14 cellular contexts compared by ENCODE assay signal in genomic region chr6:15427360-15428070, GRCh38.
DNase-seq lines count a peak whose midpoint lies in the region; ATAC-seq, FAIRE-seq and TF ChIP-seq lines count a peak whose summit lies in the region.
"Had no signal": no experiment of that assay in that cellular context is flagged by ENCODE, and none has a peak within 500 bp of the region (broad histone marks: within the 10 kb centered on the region; RNA-seq: fewer than 3 reads in every experiment).

No MANE protein-coding gene starts in this region.

- peak; percentile 55 for ATAC-seq in activated naive CD8-positive, alpha-beta T cell treated with anti-CD3 and anti-CD28 coated beads, Interleukin-2, amount 10 ng/mL, durations not matched to agents 7 days and 5 days (ENCODE audit: low read depth)
- ATAC-seq in stimulated activated effector memory CD8-positive, alpha-beta T cell treated with anti-CD3 and anti-CD28 coated beads, Interleukin-12 subunit alpha, Interleukin-12 subunit beta, amount 100 ng/mL, for 72 hours: no peak

- TF ChIP-seq CTCF in endothelial cell of umbilical vein (IDR thresholded peaks at IDR 0.05; ENCODE audit: extremely low read depth in 1 of 2, insufficient read depth in 1 of 2, low read depth in 1 of 2, low read length in 2 of 2): no peak

- H4K20me1 ChIP-seq in endothelial cell of umbilical vein (replicated peaks; ENCODE audit: control insufficient read depth, extremely low read depth, insufficient read depth, low read length): no peaks in the 10 kb centered on the region

- H3K27ac ChIP-seq in endothelial cell of umbilical vein (ENCODE audit: insufficient read depth, low read depth, low read length): no peak overlapping the region
- H3K27ac ChIP-seq: SJSA1, skin epidermis had no signal

- no peak for FAIRE-seq in endothelial cell of umbilical vein (lab: Jason Lieb, UNC)

- intact Hi-C loops in endothelial cell of umbilical vein (cut with micrococcal nuclease): no loop called here

- DNase-seq in activated naive CD8-positive, alpha-beta T cell treated with anti-CD3 and anti-CD28 coated beads, Interleukin-2, amount 10 ng/mL, durations not matched to agents 7 days and 5 days: no peak
- no peak for DNase-seq in activated naive CD8-positive, alpha-beta T cell treated with anti-CD3 and anti-CD28 coated beads for 36 hours
- DNase-seq in NCI-H69 (lab: John Stamatoyannopoulos, UW) (peak; percentile 15), endothelial cell of umbilical vein (ENCODE audit: low read depth, low spot score) (peak; percentile 40), superior temporal gyrus (ENCODE audit: extremely low spot score) (peak; percentile 60), NCI-H345 (lab: John Stamatoyannopoulos, UW) (no peak)
- no peak for DNase-seq in stimulated activated CD4-positive, alpha-beta T cell treated with anti-CD3 and anti-CD28 coated beads, Interleukin-2, amount 100 ng/mL, for 48 hours
- no peak for DNase-seq in stimulated activated effector memory CD8-positive, alpha-beta T cell treated with anti-CD3 and anti-CD28 coated beads, Interleukin-12 subunit alpha, Interleukin-12 subunit beta, amount 100 ng/mL, for 72 hours (ENCODE audit: low spot score in 2 of 2)
- DNase-seq: activated T-cell treated with anti-CD3 and anti-CD28 coated beads, Interleukin-2, amount 50 U/mL, for 1 hour; COR-L47; KG1; left cardiac atrium had no signal

- H3K36me3 Mint-ChIP-seq in activated naive CD8-positive, alpha-beta T cell treated with anti-CD3 and anti-CD28 coated beads, Interleukin-2, amount 10 ng/mL, durations not matched to agents 7 days and 5 days: peaks cover 35% of the 10 kb centered on the region
- peaks cover 60% of the 10 kb centered on the region for H3K36me3 Mint-ChIP-seq in activated naive CD8-positive, alpha-beta T cell treated with anti-CD3 and anti-CD28 coated beads for 36 hours
- H3K36me3 Mint-ChIP-seq in stimulated activated effector memory CD8-positive, alpha-beta T cell treated with anti-CD3 and anti-CD28 coated beads, Interleukin-12 subunit alpha, Interleukin-12 subunit beta, amount 100 ng/mL, for 72 hours: peaks cover 32% of the 10 kb centered on the region

- no peak overlapping the region for H3K9ac ChIP-seq in endothelial cell of umbilical vein (replicated peaks; ENCODE audit: extremely low read depth, insufficient read depth, low read length)

- H3K27ac Mint-ChIP-seq in activated naive CD8-positive, alpha-beta T cell treated with anti-CD3 and anti-CD28 coated beads, Interleukin-2, amount 10 ng/mL, durations not matched to agents 7 days and 5 days: peak overlapping the region; percentile 76
- no peak overlapping the region for H3K27ac Mint-ChIP-seq in activated naive CD8-positive, alpha-beta T cell treated with anti-CD3 and anti-CD28 coated beads for 36 hours
- H3K27ac Mint-ChIP-seq in stimulated activated effector memory CD8-positive, alpha-beta T cell treated with anti-CD3 and anti-CD28 coated beads, Interleukin-12 subunit alpha, Interleukin-12 subunit beta, amount 100 ng/mL, for 72 hours: no peak overlapping the region

- peaks cover 69% of the 10 kb centered on the region for H3K4me1 Mint-ChIP-seq in activated naive CD8-positive, alpha-beta T cell treated with anti-CD3 and anti-CD28 coated beads, Interleukin-2, amount 10 ng/mL, durations not matched to agents 7 days and 5 days
- H3K4me1 Mint-ChIP-seq in activated naive CD8-positive, alpha-beta T cell treated with anti-CD3 and anti-CD28 coated beads for 36 hours: peaks cover 71% of the 10 kb centered on the region
- H3K4me1 Mint-ChIP-seq in stimulated activated effector memory CD8-positive, alpha-beta T cell treated with anti-CD3 and anti-CD28 coated beads, Interleukin-12 subunit alpha, Interleukin-12 subunit beta, amount 100 ng/mL, for 72 hours: peaks cover 78% of the 10 kb centered on the region

- H3K4me3 Mint-ChIP-seq in activated naive CD8-positive, alpha-beta T cell treated with anti-CD3 and anti-CD28 coated beads, Interleukin-2, amount 10 ng/mL, durations not matched to agents 7 days and 5 days: peak overlapping the region; percentile 60
- H3K4me3 Mint-ChIP-seq in activated naive CD8-positive, alpha-beta T cell treated with anti-CD3 and anti-CD28 coated beads for 36 hours: no peak overlapping the region
- H3K4me3 Mint-ChIP-seq in stimulated activated effector memory CD8-positive, alpha-beta T cell treated with anti-CD3 and anti-CD28 coated beads, Interleukin-12 subunit alpha, Interleukin-12 subunit beta, amount 100 ng/mL, for 72 hours: no peak overlapping the region

- H3K4me1 ChIP-seq in endothelial cell of umbilical vein (ENCODE audit: control insufficient read depth, extremely low read depth, insufficient read depth, low read length): no peaks in the 10 kb centered on the region

- no peaks in the 10 kb centered on the region for H3K9me1 ChIP-seq in endothelial cell of umbilical vein (replicated peaks; ENCODE audit: control insufficient read depth, extremely low read depth, insufficient read depth, low read length)

- H2AFZ ChIP-seq in endothelial cell of umbilical vein (ENCODE audit: low read depth, low read length): no peak overlapping the region

- no peaks in the 10 kb centered on the region for H3K79me2 ChIP-seq in endothelial cell of umbilical vein (ENCODE audit: control insufficient read depth, insufficient read depth, low read length)

- POLR2A ChIA-PET in activated naive CD8-positive, alpha-beta T cell treated with anti-CD3 and anti-CD28 coated beads, Interleukin-2, amount 10 ng/mL, durations not matched to agents 7 days and 5 days (lab: Charles Lee): no interaction called here
- POLR2A ChIA-PET in endothelial cell of umbilical vein (lab: Charles Lee): no interaction called here

- H3K4me2 ChIP-seq in endothelial cell of umbilical vein (ENCODE audit: insufficient read depth, low read length): no peak overlapping the region

- no peaks in the 10 kb centered on the region for H3K27me3 ChIP-seq in endothelial cell of umbilical vein (ENCODE audit: control insufficient read depth in 2 of 2, insufficient read depth in 2 of 2, low read length in 2 of 2)
- H3K27me3 ChIP-seq: SJSA1 had no signal

- CTCF ChIA-PET in endothelial cell of umbilical vein (lab: Charles Lee): no interaction called here

- no peaks in the 10 kb centered on the region for H3K9me3 Mint-ChIP-seq in activated naive CD8-positive, alpha-beta T cell treated with anti-CD3 and anti-CD28 coated beads, Interleukin-2, amount 10 ng/mL, durations not matched to agents 7 days and 5 days
- H3K9me3 Mint-ChIP-seq in activated naive CD8-positive, alpha-beta T cell treated with anti-CD3 and anti-CD28 coated beads for 36 hours: no peaks in the 10 kb centered on the region
- no peaks in the 10 kb centered on the region for H3K9me3 Mint-ChIP-seq in stimulated activated effector memory CD8-positive, alpha-beta T cell treated with anti-CD3 and anti-CD28 coated beads, Interleukin-12 subunit alpha, Interleukin-12 subunit beta, amount 100 ng/mL, for 72 hours

- dilution Hi-C loops in endothelial cell of umbilical vein (cut with MboI; ENCODE audit: extremely low pct_ligation_motif_present, low sequenced_read_pairs): no loop called here

- TF ChIP-seq POLR2A in endothelial cell of umbilical vein (IDR thresholded peaks at IDR 0.05; ENCODE audit: low read depth, low read length): no peak

- H3K4me3 ChIP-seq in endothelial cell of umbilical vein (replicated peaks in 1 of 3; ENCODE audit: insufficient read depth in 1 of 3, low read depth in 1 of 3, low read length in 3 of 3): no peak overlapping the region
- H3K4me3 ChIP-seq: SJSA1, skin epidermis had no signal

- no peaks in the 10 kb centered on the region for H3K36me3 ChIP-seq in endothelial cell of umbilical vein (ENCODE audit: control insufficient read depth in 2 of 2, extremely low read depth in 1 of 2, insufficient read depth in 2 of 2, low read length in 2 of 2)
- H3K36me3 ChIP-seq: SJSA1 had no signal

- no TSS peak for BruUV-seq in endothelial cell of umbilical vein (replicated peaks; lab: Mats Ljungman, UMichigan)

- no peaks in the 10 kb centered on the region for H3K27me3 Mint-ChIP-seq in activated naive CD8-positive, alpha-beta T cell treated with anti-CD3 and anti-CD28 coated beads, Interleukin-2, amount 10 ng/mL, durations not matched to agents 7 days and 5 days
- no peaks in the 10 kb centered on the region for H3K27me3 Mint-ChIP-seq in activated naive CD8-positive, alpha-beta T cell treated with anti-CD3 and anti-CD28 coated beads for 36 hours

- no peaks in the 10 kb centered on the region for H3K9me3 ChIP-seq in endothelial cell of umbilical vein (replicated peaks; ENCODE audit: control insufficient read depth, insufficient read depth, low read length)
- H3K9me3 ChIP-seq: SJSA1 had no signal

TF ChIP-seq in endothelial cell of umbilical vein, 7 proteins besides CTCF, POLR2A, EP300 and RAD21:
- no peak for TF ChIP-seq EZH2 (IDR thresholded peaks at IDR 0.05; ENCODE audit: borderline replicate concordance, low read depth, low read length, severe bottlenecking)
- TF ChIP-seq JUN (IDR thresholded peaks at IDR 0.05; ENCODE audit: borderline replicate concordance, insufficient read depth, insufficient read length, low read depth): no peak
- no peak for TF ChIP-seq POLR2AphosphoS5 (IDR thresholded peaks at IDR 0.05; ENCODE audit: insufficient read depth, low read depth, low read length)
- no peak for TF ChIP-seq MYC (IDR thresholded peaks at IDR 0.05; ENCODE audit: low read depth, low read length)
- no peak for TF ChIP-seq MAX (IDR thresholded peaks at IDR 0.05; ENCODE audit: insufficient read depth, insufficient read length)
- no peak for TF ChIP-seq FOS (IDR thresholded peaks at IDR 0.05; ENCODE audit: borderline replicate concordance, insufficient read depth, low read length)
- TF ChIP-seq GATA2 (IDR thresholded peaks at IDR 0.05; ENCODE audit: insufficient read depth, insufficient read length, low read depth, low read length): no peak
TF ChIP-seq in endothelial cell of umbilical vein: peak in this region for 0.

Comparison
In these comparisons a context has a peak if more than half of its experiments do, and no peak if none do; other contexts are left out.
1. DNase-seq: peak in NCI-H69 (single experiment), endothelial cell of umbilical vein (single experiment) and superior temporal gyrus (single experiment); none in activated naive CD8-positive, alpha-beta T cell treated with anti-CD3 and anti-CD28 coated beads, Interleukin-2, amount 10 ng/mL, durations not matched to agents 7 days and 5 days (single experiment), activated naive CD8-positive, alpha-beta T cell treated with anti-CD3 and anti-CD28 coated beads for 36 hours (single experiment), stimulated activated CD4-positive, alpha-beta T cell treated with anti-CD3 and anti-CD28 coated beads, Interleukin-2, amount 100 ng/mL, for 48 hours (0 of 2), stimulated activated effector memory CD8-positive, alpha-beta T cell treated with anti-CD3 and anti-CD28 coated beads, Interleukin-12 subunit alpha, Interleukin-12 subunit beta, amount 100 ng/mL, for 72 hours (0 of 2) and NCI-H345 (single experiment).